Comparison of ENCODE assay signal across 1 cellular context in genomic region chr6:169831450-169832246, GRCh38.
TF ChIP-seq lines count a peak whose summit lies in the region.

No MANE protein-coding gene starts in this region.

TF ChIP-seq in WTC11, 78 proteins besides CTCF, POLR2A, EP300 and RAD21 (continued from another document):
- TF ChIP-seq ZNF512 (CRISPR knock-in tag; IDR thresholded peaks at IDR 0.05; ENCODE audit: borderline replicate concordance) (no peak), ZNF425 (CRISPR knock-in tag; conservative IDR thresholded peaks at IDR 0.05) (no peak), ATF1 (CRISPR knock-in tag; IDR thresholded peaks at IDR 0.05) (no peak), ERG (CRISPR knock-in tag; IDR thresholded peaks at IDR 0.05) (no peak), FOXJ3 (CRISPR knock-in tag; IDR thresholded peaks at IDR 0.05; ENCODE audit: borderline replicate concordance) (no peak), MYBL2 (CRISPR knock-in tag; IDR thresholded peaks at IDR 0.05) (no peak), SP1 (CRISPR knock-in tag; conservative IDR thresholded peaks at IDR 0.05) (no peak), GRHL2 (CRISPR knock-in tag; IDR thresholded peaks at IDR 0.05; ENCODE audit: insufficient replicate concordance, severe bottlenecking) (no peak), MLX (CRISPR knock-in tag; IDR thresholded peaks at IDR 0.05) (no peak), CREM (CRISPR knock-in tag; IDR thresholded peaks at IDR 0.05) (no peak), ZNF423 (CRISPR knock-in tag; IDR thresholded peaks at IDR 0.05) (no peak), NR2C2 (CRISPR knock-in tag; IDR thresholded peaks at IDR 0.05) (no peak), ZNF416 (CRISPR knock-in tag; IDR thresholded peaks at IDR 0.05) (no peak), NFATC4 (CRISPR knock-in tag; IDR thresholded peaks at IDR 0.05) (no peak), SOX15 (CRISPR knock-in tag; IDR thresholded peaks at IDR 0.05) (no peak)
